5 cellular contexts compared by ENCODE assay signal in the genomic region with DNA sequence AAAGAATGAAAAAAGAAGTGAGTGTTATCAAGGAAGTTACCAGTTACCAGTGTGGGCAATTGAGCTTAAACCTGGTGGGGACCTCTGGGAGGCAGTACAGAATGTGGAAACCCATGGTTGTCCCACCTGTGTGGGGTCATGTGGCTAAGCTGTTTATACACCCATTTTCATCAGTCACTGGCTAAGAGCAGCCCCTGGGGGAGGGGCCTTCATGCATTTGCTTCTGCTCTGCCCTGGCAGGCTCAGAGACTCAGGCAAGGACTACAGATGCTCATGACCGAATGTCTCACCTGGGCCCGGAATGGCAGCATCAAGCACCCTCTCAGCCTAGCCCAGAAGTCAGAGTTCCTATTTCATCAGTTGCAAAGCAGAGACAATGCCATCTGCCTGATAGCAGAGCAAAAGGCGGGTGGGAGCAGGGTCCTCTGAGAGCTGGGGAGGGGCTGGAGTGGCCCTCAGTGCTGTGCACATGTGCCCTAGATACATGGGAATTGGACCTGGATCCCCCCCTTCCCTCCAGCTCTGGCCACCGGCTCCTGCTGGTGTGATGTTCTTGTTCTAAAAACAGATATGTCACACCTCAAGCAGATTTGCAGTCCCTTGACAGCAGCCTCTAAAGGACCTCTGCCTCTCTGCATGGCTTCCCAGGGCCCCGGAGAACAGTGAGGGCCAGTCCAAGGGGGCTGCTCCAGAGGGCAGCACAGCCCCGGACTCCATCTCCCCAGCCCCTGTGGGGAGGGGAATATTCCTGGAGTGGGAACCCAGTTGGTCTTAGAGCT. TPM values are rescaled to one million over a fixed set of nuclear protein-coding genes. Genes with fewer than 3 reads are reported as not detected.
"Had no signal": no experiment of that assay in that cellular context is flagged by ENCODE, and none has a peak within 500 bp of the region (broad histone marks: within the 10 kb centered on the region; RNA-seq: fewer than 3 reads in every experiment).

No MANE protein-coding gene starts in this region.

RNA-seq across cellular contexts. Expression of a gene that starts 20.1 kb away (rescaled TPM):
- total RNA-seq: H4, H7, HepG2, HFFc6, HT1080 had no signal
- polyA plus RNA-seq: HepG2 had no signal
